ENCODE assay signal across 8 cellular contexts in the genomic region with DNA sequence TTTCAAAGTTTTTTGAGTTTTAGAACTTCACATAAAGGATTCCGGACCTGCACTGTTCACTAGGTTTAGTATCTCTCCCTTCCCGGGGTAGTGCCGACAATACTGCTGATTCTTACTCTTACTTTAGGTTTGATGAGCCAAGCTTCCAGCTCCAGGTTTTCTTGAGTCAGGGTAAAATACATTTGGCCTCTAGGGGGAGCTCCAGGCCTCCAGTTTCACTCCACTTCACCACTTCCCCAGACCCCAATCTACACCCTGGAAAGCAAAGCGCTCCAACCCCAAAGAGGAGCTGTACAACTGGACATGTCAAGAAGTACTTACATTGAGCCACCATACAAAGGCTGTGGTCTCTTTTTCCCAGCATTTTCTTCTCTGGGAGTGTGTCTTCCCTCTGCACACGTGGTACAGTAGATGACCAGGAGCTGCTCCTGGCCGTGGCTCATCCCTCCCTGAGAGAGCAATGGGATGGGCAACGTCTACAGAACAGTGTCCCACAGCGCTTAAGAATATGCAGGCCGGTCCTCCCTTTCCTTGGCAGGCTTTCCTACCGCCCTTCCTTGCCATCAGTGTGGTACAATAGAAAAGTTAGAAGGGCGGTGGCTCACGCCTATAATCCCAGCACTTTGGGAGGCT.
DNase-seq lines count a peak whose midpoint lies in the region; ATAC-seq lines count a peak whose summit lies in the region.

No MANE protein-coding gene starts in this region.

- H3K36me3 Mint-ChIP-seq in T-helper 2 cell treated with Interferon-gamma antibody and Interleukin-4, amounts not matched to agents 5 μg/mL and 100 μg/mL, for 36 hours (ENCODE audit: low read depth), result no peaks in the 10 kb centered on the region

- DNase-seq in AG08395 (ENCODE audit: low spot score) (peak; percentile 61), GM19238 (ENCODE audit: insufficient read length, low spot score) (peak; percentile 11), NCI-H128 (lab: John Stamatoyannopoulos, UW; ENCODE audit: unreplicated experiment) (peak; percentile 44), anterior cingulate cortex (lab: John Stamatoyannopoulos, UW) (peak in 31 of 58 donors; percentile 1 to 40 (median 6)), iPS-NIHi11 (ENCODE audit: low spot score) (peak; percentile 71)
- peak; percentile 52 for DNase-seq in T-helper 2 cell treated with Interferon-gamma antibody and Interleukin-4, amounts not matched to agents 5 μg/mL and 100 μg/mL, for 36 hours (ENCODE audit: low spot score)
- DNase-seq in stimulated activated CD4-positive, alpha-beta T cell treated with anti-CD3 and anti-CD28 coated beads, Interleukin-1b, Interleukin-23, amount 100 ng/mL, for 1 hour (ENCODE audit: low read depth in 2 of 2), result peak; percentile 28 to 31

- H3K9me3 Mint-ChIP-seq in T-helper 2 cell treated with Interferon-gamma antibody and Interleukin-4, amounts not matched to agents 5 μg/mL and 100 μg/mL, for 36 hours, result no peaks in the 10 kb centered on the region

- no peaks in the 10 kb centered on the region for H3K27me3 Mint-ChIP-seq in T-helper 2 cell treated with Interferon-gamma antibody and Interleukin-4, amounts not matched to agents 5 μg/mL and 100 μg/mL, for 36 hours (ENCODE audit: low read depth)

- H3K4me1 Mint-ChIP-seq in T-helper 2 cell treated with Interferon-gamma antibody and Interleukin-4, amounts not matched to agents 5 μg/mL and 100 μg/mL, for 36 hours (ENCODE audit: low read depth), result peaks cover 42% of the 10 kb centered on the region

- no peak overlapping the region for H3K4me3 Mint-ChIP-seq in T-helper 2 cell treated with Interferon-gamma antibody and Interleukin-4, amounts not matched to agents 5 μg/mL and 100 μg/mL, for 36 hours

- H3K27ac Mint-ChIP-seq in T-helper 2 cell treated with Interferon-gamma antibody and Interleukin-4, amounts not matched to agents 5 μg/mL and 100 μg/mL, for 36 hours, result peak overlapping the region; percentile 31

- no peak for ATAC-seq in GM21367 (IDR thresholded peaks at IDR 0.05; ENCODE audit: unreplicated experiment)

Comparison
In these comparisons a context has a peak if more than half of its experiments do, and no peak if none do; other contexts are left out.
1. DNase-seq: peak in every context shown above with its lines; median percentile 71 in iPS-NIHi11; 61 in AG08395; 52 in T-helper 2 cell treated with Interferon-gamma antibody and Interleukin-4, amounts not matched to agents 5 μg/mL and 100 μg/mL, for 36 hours; 44 in NCI-H128; 30 in stimulated activated CD4-positive, alpha-beta T cell treated with anti-CD3 and anti-CD28 coated beads, Interleukin-1b, Interleukin-23, amount 100 ng/mL, for 1 hour; 11 in GM19238; 6 in anterior cingulate cortex.